In the genomic region with DNA sequence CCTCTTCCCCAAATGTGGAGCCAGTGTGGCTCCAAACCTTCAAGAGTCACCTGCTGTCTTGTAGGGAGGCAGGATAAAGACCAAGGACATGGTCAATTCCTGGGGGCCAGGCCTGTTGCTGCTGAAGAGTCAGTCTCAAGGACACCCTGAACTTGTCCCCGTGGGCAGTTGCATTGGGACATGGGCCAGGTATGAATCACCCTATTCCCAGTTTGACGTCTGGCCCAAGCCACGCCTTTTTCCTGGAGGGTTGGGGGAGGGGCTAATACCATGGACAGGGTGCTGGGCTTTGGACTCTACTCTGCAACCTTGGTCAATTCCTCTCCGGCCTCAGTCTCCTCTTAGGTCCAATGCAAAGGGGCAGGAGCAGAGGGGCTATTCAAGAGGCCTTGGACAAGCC, we compare ENCODE assay signal across 11 cellular contexts. TPM values are rescaled to one million over a fixed set of nuclear protein-coding genes. Genes with fewer than 3 reads are reported as not detected.
DNase-seq lines count a peak whose midpoint lies in the region; ATAC-seq, FAIRE-seq and TF ChIP-seq lines count a peak whose summit lies in the region.
"Had no signal": no experiment of that assay in that cellular context is flagged by ENCODE, and none has a peak within 500 bp of the region (broad histone marks: within the 10 kb centered on the region; RNA-seq: fewer than 3 reads in every experiment).

No MANE protein-coding gene starts in this region.

- peak overlapping the region; percentile 74 to 95 (median 89) for H3K27ac ChIP-seq in right lobe of liver
- H3K27ac ChIP-seq: vagina had no signal

- FAIRE-seq in bronchial epithelial cell (lab: Jason Lieb, UNC), result no peak

- no peaks in the 10 kb centered on the region for H3K9me3 ChIP-seq in right lobe of liver
- H3K9me3 ChIP-seq: vagina had no signal

- intact Hi-C loops in right lobe of liver (cut with DNase I), result no loop called here

- TF ChIP-seq CTCF in bronchial epithelial cell (IDR thresholded peaks at IDR 0.05; ENCODE audit: insufficient read depth, low read length, severe bottlenecking), result no peak
- TF ChIP-seq CTCF in right lobe of liver (IDR thresholded peaks at IDR 0.05), result no peak

- peak; percentile 22 for TF ChIP-seq POLR2A in right lobe of liver (IDR thresholded peaks at IDR 0.05)

- peaks cover 0 to 59% (median 27%) of the 10 kb centered on the region in 4 donors for H3K4me1 ChIP-seq in right lobe of liver
- H3K4me1 ChIP-seq: vagina had no signal

- H3K27me3 ChIP-seq in bronchial epithelial cell (ENCODE audit: control insufficient read depth, insufficient read depth, low read length) (peaks cover 8% of the 10 kb centered on the region), right lobe of liver (no peaks in the 10 kb centered on the region)
- H3K27me3 ChIP-seq: vagina had no signal

- DNase-seq in COLO829 (ENCODE audit: low spot score), result peak; percentile 29
- DNase-seq in LoVo (ENCODE audit: low spot score), result peak; percentile 58
- DNase-seq in bronchial epithelial cell (ENCODE audit: low read depth), result peak; percentile 46
- DNase-seq in right lobe of liver, result peak; percentile 82 to 90 (median 87)
- DNase-seq in NCI-H345 treated with DMSO at 0.1 percent for 48 hours (lab: John Stamatoyannopoulos, UW; ENCODE audit: unreplicated experiment), result no peak
- DNase-seq in NCI-H1436 (lab: John Stamatoyannopoulos, UW), result no peak
- DNase-seq: CD4-positive, alpha-beta memory T cell had no signal

- ATAC-seq in right lobe of liver (peak; percentile 67 to 78 (median 77)), HG02840 (IDR thresholded peaks at IDR 0.05; ENCODE audit: low FRiP score, unreplicated experiment) (no peak)
- ATAC-seq in activated CD4-positive, CD25-positive, alpha-beta regulatory T cell treated with anti-CD3 and anti-CD28 coated beads, Interleukin-2, amount 50 U/mL, for 24 hours, result no peak

- 40% methylated on average over 1 of the region's 4 CpGs for WGBS in right lobe of liver (ENCODE audit: insufficient coverage, low coverage, low lambda C conversion rate, missing lambda C conversion rate)

- H3K36me3 ChIP-seq in bronchial epithelial cell (ENCODE audit: control insufficient read depth, insufficient read depth, low read length) (no peaks in the 10 kb centered on the region), right lobe of liver (no peaks in the 10 kb centered on the region)
- H3K36me3 ChIP-seq: vagina had no signal

- H3K4me3 ChIP-seq in bronchial epithelial cell (ENCODE audit: low read depth, low read length) (no peak overlapping the region), right lobe of liver (no peak overlapping the region)
- H3K4me3 ChIP-seq: vagina had no signal

RNA-seq across cellular contexts. Expression of a gene that starts 10.4 kb away (rescaled TPM):
- total RNA-seq in bronchial epithelial cell, result not detected in 2 replicates
- 10 to 100 TPM; 25.9 to 45.1 (median 35.1) TPM for total RNA-seq in right lobe of liver
- total RNA-seq: activated CD8-positive, alpha-beta memory T cell treated with anti-CD3 and anti-CD28 coated beads for 36 hours; CD4-positive, alpha-beta memory T cell had no signal

Comparison
In these comparisons a context has a peak if more than half of its experiments do, and no peak if none do; other contexts are left out.
1. DNase-seq: peak in COLO829 (single experiment), LoVo (single experiment), bronchial epithelial cell (single experiment) and right lobe of liver (3 of 3); none in NCI-H345 treated with DMSO at 0.1 percent for 48 hours (single experiment) and NCI-H1436 (single experiment).
2. ATAC-seq: peak in right lobe of liver (4 of 4); none in HG02840 (single experiment) and activated CD4-positive, CD25-positive, alpha-beta regulatory T cell treated with anti-CD3 and anti-CD28 coated beads, Interleukin-2, amount 50 U/mL, for 24 hours (0 of 2).
3. RNA of a gene that starts 10.4 kb away (total RNA-seq): 25.9 to 45.1 TPM in right lobe of liver; not detected in bronchial epithelial cell; every median in the first group is over 10 times any median in the second.